ENCODE assay signal across 12 cellular contexts in the genomic region with DNA sequence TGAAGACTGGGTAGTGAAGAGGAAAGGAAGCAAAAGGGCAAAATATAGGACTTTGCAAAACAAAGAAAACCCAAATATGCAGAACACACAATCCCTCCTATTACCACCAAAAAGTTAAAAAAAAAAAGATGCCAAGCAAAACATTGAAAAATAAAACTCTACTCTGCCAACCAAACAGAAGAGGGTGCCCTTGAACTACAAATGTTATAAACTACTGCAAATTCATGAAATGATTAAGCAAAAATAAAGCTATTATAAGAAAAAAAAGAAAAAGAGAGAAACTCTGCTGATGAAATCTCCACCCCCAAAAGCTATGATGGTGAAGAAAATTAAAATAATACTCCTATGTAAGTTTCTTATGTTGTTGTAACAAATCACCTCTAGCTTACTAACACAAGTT.
DNase-seq lines count a peak whose midpoint lies in the region; ATAC-seq and TF ChIP-seq lines count a peak whose summit lies in the region.
"Had no signal": no experiment of that assay in that cellular context is flagged by ENCODE, and none has a peak within 500 bp of the region (broad histone marks: within the 10 kb centered on the region; RNA-seq: fewer than 3 reads in every experiment).

No MANE protein-coding gene starts in this region.

- TF ChIP-seq POLR2A in erythroblast (IDR thresholded peaks at IDR 0.05; ENCODE audit: low read length), result no peak

- H3K79me2 ChIP-seq in SK-N-SH (ENCODE audit: insufficient read depth), result no peaks in the 10 kb centered on the region

- no peak overlapping the region for H3K4me3 ChIP-seq in SK-N-SH (ENCODE audit: low read depth in 2 of 2, low read length in 1 of 2)
- H3K4me3 ChIP-seq: dorsolateral prefrontal cortex had no signal

- TF ChIP-seq EP300 in SK-N-SH (IDR thresholded peaks at IDR 0.05; ENCODE audit: borderline replicate concordance in 1 of 2, low read depth in 1 of 2, low read length in 1 of 2), result no peak

- no peaks in the 10 kb centered on the region for H3K9me3 ChIP-seq in SK-N-SH
- H3K9me3 ChIP-seq: neutrophil had no signal

- H3K27ac ChIP-seq in SK-N-SH (ENCODE audit: low read depth in 2 of 2, low read length in 1 of 2), result no peak overlapping the region
- H3K27ac ChIP-seq: dorsolateral prefrontal cortex, HL-60, neutrophil had no signal

- ATAC-seq in SK-N-SH treated with all-trans-retinoic acid at 6 μM for 48 hours (no peak), GM18867 (IDR thresholded peaks at IDR 0.05; ENCODE audit: unreplicated experiment) (no peak)

- no peak overlapping the region for H2AFZ ChIP-seq in SK-N-SH (ENCODE audit: low read depth)

- H3K4me1 ChIP-seq in SK-N-SH (ENCODE audit: control insufficient read depth in 1 of 2, insufficient read depth in 2 of 2, low read depth in 1 of 2, low read length in 1 of 2), result no peaks in the 10 kb centered on the region

- POLR2A ChIA-PET in SK-N-SH (lab: Yijun Ruan, JAX), result no interaction called here

- H3K9me2 ChIP-seq in SK-N-SH, result no peaks in the 10 kb centered on the region

- no peak overlapping the region for H3K4me2 ChIP-seq in SK-N-SH

- H3F3A ChIP-seq in SK-N-SH (replicated peaks; ENCODE audit: insufficient read depth), result no peaks in the 10 kb centered on the region

- no peak overlapping the region for H3K9ac ChIP-seq in SK-N-SH

- peak; percentile 53 for TF ChIP-seq CTCF in SK-N-SH (IDR thresholded peaks at IDR 0.05)

- DNase-seq in SK-N-SH (no peak), OCI-M1 (lab: John Stamatoyannopoulos, UW) (peak; percentile 60), erythroblast (lab: John Stamatoyannopoulos, UW) (peak; percentile 44 to 64), superior temporal gyrus (ENCODE audit: extremely low spot score) (peak; percentile 8), MV-4-11 (lab: John Stamatoyannopoulos, UW) (no peak)
- no peak for DNase-seq in stimulated activated CD4-positive, alpha-beta T cell treated with anti-CD3 and anti-CD28 coated beads, Interleukin-12 subunit alpha, Interleukin-12 subunit beta, amount 100 ng/mL, for 4 hours
- DNase-seq: activated T-cell treated with anti-CD3 and anti-CD28 coated beads, Interleukin-2, amount 50 U/mL, for 48 hours; dorsolateral prefrontal cortex had no signal

- CTCF ChIA-PET in SK-N-SH (lab: Yijun Ruan, JAX), result interaction anchor here (0.6 to 1.8 kb wide), 12 partner anchors 8 to 1313 kb away, joined by 3 to 21 read pairs (median 3); a partner anchor contains a TSS

- H4K20me1 ChIP-seq in SK-N-SH (ENCODE audit: insufficient read depth), result no peaks in the 10 kb centered on the region

- peaks cover 16% of the 10 kb centered on the region for H3K27me3 ChIP-seq in SK-N-SH (ENCODE audit: insufficient read depth)
- H3K27me3 ChIP-seq: neutrophil had no signal

- no peaks in the 10 kb centered on the region for H3K36me3 ChIP-seq in SK-N-SH (replicated peaks in 1 of 2; ENCODE audit: control insufficient read depth in 1 of 2, insufficient read depth in 2 of 2, low read length in 1 of 2)
- H3K36me3 ChIP-seq: neutrophil had no signal

- TF ChIP-seq RAD21 in SK-N-SH (IDR thresholded peaks at IDR 0.05; ENCODE audit: low read length), result peak; percentile 67

TF ChIP-seq in SK-N-SH, 30 proteins besides CTCF, POLR2A, EP300 and RAD21:
- TF ChIP-seq SMC3 (IDR thresholded peaks at IDR 0.05; ENCODE audit: low read depth, low read length) (peak; percentile 32; the same call in 1 of the 2 replicates), FOXM1 (IDR thresholded peaks at IDR 0.05; ENCODE audit: low read depth) (no peak)

TF ChIP-seq in SK-N-SH treated with all-trans-retinoic acid at 6 μM for 48 hours, 23 proteins besides CTCF, POLR2A, EP300 and RAD21:
- no peak for TF ChIP-seq ISL1 (CRISPR knock-in tag; IDR thresholded peaks at IDR 0.05)
- TF ChIP-seq, protein P1, sequence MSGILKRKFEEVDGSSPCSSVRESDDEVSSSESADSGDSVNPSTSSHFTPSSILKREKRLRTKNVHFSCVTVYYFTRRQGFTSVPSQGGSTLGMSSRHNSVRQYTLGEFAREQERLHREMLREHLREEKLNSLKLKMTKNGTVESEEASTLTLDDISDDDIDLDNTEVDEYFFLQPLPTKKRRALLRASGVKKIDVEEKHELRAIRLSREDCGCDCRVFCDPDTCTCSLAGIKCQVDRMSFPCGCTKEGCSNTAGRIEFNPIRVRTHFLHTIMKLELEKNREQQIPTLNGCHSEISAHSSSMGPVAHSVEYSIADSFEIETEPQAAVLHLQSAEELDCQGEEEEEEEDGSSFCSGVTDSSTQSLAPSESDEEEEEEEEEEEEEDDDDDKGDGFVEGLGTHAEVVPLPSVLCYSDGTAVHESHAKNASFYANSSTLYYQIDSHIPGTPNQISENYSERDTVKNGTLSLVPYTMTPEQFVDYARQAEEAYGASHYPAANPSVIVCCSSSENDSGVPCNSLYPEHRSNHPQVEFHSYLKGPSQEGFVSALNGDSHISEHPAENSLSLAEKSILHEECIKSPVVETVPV (CRISPR knock-in tag; IDR thresholded peaks at IDR 0.05), result no peak

Comparison
In these comparisons a context has a peak if more than half of its experiments do, and no peak if none do; other contexts are left out.
1. DNase-seq: peak in OCI-M1 (single experiment), erythroblast (2 of 2) and superior temporal gyrus (single experiment); none in SK-N-SH (single experiment), MV-4-11 (single experiment) and stimulated activated CD4-positive, alpha-beta T cell treated with anti-CD3 and anti-CD28 coated beads, Interleukin-12 subunit alpha, Interleukin-12 subunit beta, amount 100 ng/mL, for 4 hours (single experiment).